ENCODE assay signal across 12 cellular contexts in the genomic region with DNA sequence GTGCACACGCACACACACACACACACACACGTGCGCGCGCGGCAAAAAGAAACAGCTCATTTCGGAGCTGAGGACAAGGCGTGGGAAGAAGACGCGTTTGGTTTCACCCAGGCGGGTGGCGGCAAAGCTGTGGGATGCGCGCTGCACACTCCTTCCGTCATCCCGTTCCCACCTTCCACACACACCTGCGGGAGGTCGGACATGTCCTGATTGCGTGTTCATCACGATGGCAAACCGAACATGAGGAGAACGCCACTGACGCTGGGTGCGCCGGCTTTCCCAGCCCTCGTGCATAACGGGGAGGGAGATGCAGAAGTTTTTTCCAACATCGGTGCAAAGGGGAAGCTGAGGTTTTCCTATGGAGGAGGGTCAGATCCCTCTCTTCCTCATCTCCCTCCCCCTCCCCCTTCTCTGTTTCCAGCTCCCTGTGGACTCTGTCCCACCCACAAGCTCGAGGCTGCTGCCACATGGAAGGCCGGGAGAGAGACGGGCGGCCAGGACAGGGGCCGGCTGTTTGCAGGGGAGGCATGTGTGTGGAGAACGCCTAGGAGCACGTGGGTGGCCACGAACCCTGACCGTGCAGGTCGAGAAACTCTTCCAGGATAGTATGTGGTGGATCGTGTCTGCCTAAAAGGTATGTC. TPM values are rescaled to one million over a fixed set of nuclear protein-coding genes. Genes with fewer than 3 reads are reported as not detected.
DNase-seq lines count a peak whose midpoint lies in the region; ATAC-seq and TF ChIP-seq lines count a peak whose summit lies in the region.
"Had no signal": no experiment of that assay in that cellular context is flagged by ENCODE, and none has a peak within 500 bp of the region (broad histone marks: within the 10 kb centered on the region; RNA-seq: fewer than 3 reads in every experiment).

No MANE protein-coding gene starts in this region.

- H3K4me3 Mint-ChIP-seq in HFFc6, result no peak overlapping the region
- H3K4me3 Mint-ChIP-seq: nephron progenitor cell had no signal

- no peaks in the 10 kb centered on the region for H3K27me3 ChIP-seq in BLaER1 treated with 17β-estradiol and CSF1 and Interleukin-3, amounts not matched to agents 10 nM and 100 nM
- H3K27me3 ChIP-seq in IMR-90 (ENCODE audit: control insufficient read depth, insufficient read depth, low read length) (no peaks in the 10 kb centered on the region), muscle layer of duodenum (ENCODE audit: low read depth, low read length) (no peaks in the 10 kb centered on the region)
- H3K27me3 ChIP-seq: SJCRH30 had no signal

- H3K23ac ChIP-seq in IMR-90 (ENCODE audit: low read depth, low read length), result no peak overlapping the region

- intact Hi-C loops in IMR-90 (cut with micrococcal nuclease), result no loop called here

- no peak overlapping the region for H4K5ac ChIP-seq in IMR-90 (ENCODE audit: low read depth, low read length)

- H2AK9ac ChIP-seq in IMR-90 (replicated peaks; ENCODE audit: low read depth, low read length, poor library complexity), result no peak overlapping the region

- H2AFZ ChIP-seq in IMR-90 (replicated peaks; ENCODE audit: low read length, poor library complexity), result no peak overlapping the region

- H3K56ac ChIP-seq in IMR-90 (ENCODE audit: extremely low read depth, insufficient read depth, low read length), result no peak overlapping the region

- no peak overlapping the region for H4K8ac ChIP-seq in IMR-90 (ENCODE audit: low read depth in 2 of 2, low read length in 2 of 2)

- ATAC-seq in IMR-90 (ENCODE audit: low read depth), result no peak
- no peak for ATAC-seq in GM18858 (IDR thresholded peaks at IDR 0.05; ENCODE audit: unreplicated experiment)

- TF ChIP-seq POLR2A in IMR-90 (IDR thresholded peaks at IDR 0.05; ENCODE audit: low read depth, low read length), result no peak

- peaks cover 25% of the 10 kb centered on the region for H3K4me1 Mint-ChIP-seq in HFFc6 (ENCODE audit: low read depth)

- H3K79me1 ChIP-seq in IMR-90 (ENCODE audit: low read depth in 1 of 2, low read length in 2 of 2), result peaks cover 0 to 19% of the 10 kb centered on the region in 2 experiments; a peak in 2 of 4 replicates

- H2BK5ac ChIP-seq in IMR-90 (ENCODE audit: low read depth, low read length, poor library complexity, severe bottlenecking), result no peak overlapping the region

- H2AK5ac ChIP-seq in IMR-90 (ENCODE audit: low read depth, low read length), result peak overlapping the region; percentile 85

- 0 out of 2 replicates have a peak overlapping the region, but pooled peaks have one; percentile 12 for H2BK120ac ChIP-seq in IMR-90 (ENCODE audit: low read depth, low read length)

- DNase-seq in IMR-90, result no peak
- DNase-seq in caudate nucleus (lab: John Stamatoyannopoulos, UW), result no peak
- DNase-seq in HFFc6, result no peak
- DNase-seq in NCI-H1105 treated with DMSO at 0.1 percent for 48 hours (lab: John Stamatoyannopoulos, UW), result no peak
- no peak for DNase-seq in SHP77 treated with DMSO at 0.1 percent for 48 hours (lab: John Stamatoyannopoulos, UW)
- DNase-seq: dermis blood vessel endothelial cell, NCI-H446, nephron progenitor cell, SJCRH30 had no signal

- no peak overlapping the region for H4K91ac ChIP-seq in IMR-90 (ENCODE audit: insufficient read depth, low read depth, low read length)

- H3K36me3 ChIP-seq in BLaER1 treated with 17β-estradiol and CSF1 and Interleukin-3, amounts not matched to agents 10 nM and 100 nM, result peaks cover 35 to 93% (median 80%) of the 10 kb centered on the region in 11 experiments; a peak in 21 of 22 replicates
- H3K36me3 ChIP-seq in IMR-90 (ENCODE audit: control insufficient read depth, insufficient read depth, low read length) (no peaks in the 10 kb centered on the region), muscle layer of duodenum (ENCODE audit: control insufficient read depth in 1 of 2, insufficient read depth in 2 of 2, low read length in 2 of 2) (no peaks in the 10 kb centered on the region)
- H3K36me3 ChIP-seq: SJCRH30 had no signal

- dilution Hi-C loops in IMR-90 (cut with HindIII; ENCODE audit: low sequenced_read_pairs, unreplicated experiment), result no loop called here

- no peaks in the 10 kb centered on the region for H3K36me3 Mint-ChIP-seq in HFFc6 (ENCODE audit: low read depth)

- H2BK20ac ChIP-seq in IMR-90 (ENCODE audit: low read depth, low read length), result no peak overlapping the region

- peak overlapping the region in 9 of 11 experiments; percentile 7 to 97 (median 85); a peak in 16 of 22 replicates for H3K4me2 ChIP-seq in BLaER1 treated with 17β-estradiol and CSF1 and Interleukin-3, amounts not matched to agents 10 nM and 100 nM
- H3K4me2 ChIP-seq in IMR-90 (ENCODE audit: low read depth, low read length), result no peak overlapping the region

- peak overlapping the region in 8 of 11 experiments; percentile 35 to 85 (median 64); a peak in 15 of 22 replicates for H3K27ac ChIP-seq in BLaER1 treated with 17β-estradiol and CSF1 and Interleukin-3, amounts not matched to agents 10 nM and 100 nM
- no peak overlapping the region for H3K27ac ChIP-seq in IMR-90 (ENCODE audit: insufficient read depth, low read length)
- peak overlapping the region; percentile 28 for H3K27ac ChIP-seq in caudate nucleus (ENCODE audit: low read depth, low read length)
- peak overlapping the region; percentile 17 for H3K27ac ChIP-seq in muscle layer of duodenum (ENCODE audit: low read length)
- H3K27ac ChIP-seq: SJCRH30 had no signal

- peaks cover 18% of the 10 kb centered on the region for H3K9me1 ChIP-seq in IMR-90 (ENCODE audit: insufficient read depth, low read length)

- peak overlapping the region; percentile 35; the same call in 1 of the 2 replicates for H3K4ac ChIP-seq in IMR-90 (ENCODE audit: low read depth, low read length)

- TF ChIP-seq CTCF in IMR-90 (conservative IDR thresholded peaks at IDR 0.05; ENCODE audit: low read depth, low read length) (no peak), HFFc6 (IDR thresholded peaks at IDR 0.05) (no peak)

- in situ Hi-C loops in IMR-90 (cut with MboI; ENCODE audit: low sequenced_read_pairs), result loop anchor here (25.0 kb wide), 1 partner anchor 650 kb away; no protein-coding TSS in a partner anchor

- H3K14ac ChIP-seq in IMR-90 (replicated peaks; ENCODE audit: low read depth, low read length), result no peak overlapping the region

- POLR2A ChIA-PET in IMR-90 (lab: Charles Lee; ENCODE audit: unreplicated experiment), result no interaction called here

- H3K18ac ChIP-seq in IMR-90 (ENCODE audit: low read depth, low read length), result peak overlapping the region; percentile 24; the same call in 1 of the 2 replicates

- no peak overlapping the region; the same call in 2 of the 3 replicates for H2BK15ac ChIP-seq in IMR-90 (ENCODE audit: low read depth, low read length)

- no peaks in the 10 kb centered on the region for H3K9me3 Mint-ChIP-seq in HFFc6

- WGBS in IMR-90 (ENCODE audit: extremely low coverage in 2 of 2, insufficient read length in 1 of 2), 2 experiments, result 69% methylated on average over 3 of the region's 39 CpGs; no CpG with 5 or more reads in 1 of the 2 experiments

- no peak overlapping the region for H3K27ac Mint-ChIP-seq in HFFc6
- H3K27ac Mint-ChIP-seq: nephron progenitor cell had no signal

- CTCF ChIA-PET in IMR-90 (lab: Yijun Ruan, JAX), result no interaction called here

- TF ChIP-seq RAD21 in IMR-90 (IDR thresholded peaks at IDR 0.05; ENCODE audit: low read length), result no peak

- BruUV-seq in IMR-90 (replicated peaks; lab: Mats Ljungman, UMichigan), result no TSS peak

- no peaks in the 10 kb centered on the region for H3K9me3 ChIP-seq in BLaER1 treated with 17β-estradiol and CSF1 and Interleukin-3, amounts not matched to agents 10 nM and 100 nM (replicated peaks in 1 of 11)
- H3K9me3 ChIP-seq in IMR-90 (ENCODE audit: control insufficient read depth, insufficient read depth, low read length), result no peaks in the 10 kb centered on the region
- no peaks in the 10 kb centered on the region for H3K9me3 ChIP-seq in muscle layer of duodenum (ENCODE audit: control insufficient read depth in 1 of 2, low read length in 2 of 2)
- H3K9me3 ChIP-seq: SJCRH30 had no signal

- peaks cover 4% of the 10 kb centered on the region for H3K27me3 Mint-ChIP-seq in HFFc6 (ENCODE audit: insufficient read depth)

- peaks cover 76 to 100% (median 100%) of the 10 kb centered on the region in 10 experiments for H3K4me1 ChIP-seq in BLaER1 treated with 17β-estradiol and CSF1 and Interleukin-3, amounts not matched to agents 10 nM and 100 nM
- peaks cover 23% of the 10 kb centered on the region for H3K4me1 ChIP-seq in IMR-90 (ENCODE audit: control insufficient read depth, insufficient read depth, low read length)
- peaks cover 24 to 25% of the 10 kb centered on the region in 2 donors for H3K4me1 ChIP-seq in muscle layer of duodenum (ENCODE audit: control insufficient read depth in 1 of 2, insufficient read depth in 2 of 2, low read length in 2 of 2)
- H3K4me1 ChIP-seq: SJCRH30 had no signal

- peaks cover 13 to 100% (median 86%) of the 10 kb centered on the region in 11 experiments; a peak in 17 of 22 replicates for H4K20me1 ChIP-seq in BLaER1 treated with 17β-estradiol and CSF1 and Interleukin-3, amounts not matched to agents 10 nM and 100 nM
- no peaks in the 10 kb centered on the region for H4K20me1 ChIP-seq in IMR-90 (ENCODE audit: insufficient read depth, low read length)

- peak overlapping the region in 6 of 11 experiments; percentile 8 to 50 (median 26); a peak in 7 of 22 replicates for H3K9ac ChIP-seq in BLaER1 treated with 17β-estradiol and CSF1 and Interleukin-3, amounts not matched to agents 10 nM and 100 nM
- H3K9ac ChIP-seq in IMR-90 (ENCODE audit: low read depth, low read length), result no peak overlapping the region

- peak overlapping the region in 3 of 10 experiments; percentile 6 to 38 (median 9); a peak in 3 of 20 replicates for H3K4me3 ChIP-seq in BLaER1 treated with 17β-estradiol and CSF1 and Interleukin-3, amounts not matched to agents 10 nM and 100 nM
- H3K4me3 ChIP-seq in IMR-90 (ENCODE audit: insufficient read depth, low read depth, low read length) (no peak overlapping the region), muscle layer of duodenum (ENCODE audit: low read depth in 1 of 2, low read length in 2 of 2) (no peak overlapping the region)
- H3K4me3 ChIP-seq: SJCRH30 had no signal

TF ChIP-seq in IMR-90, 13 proteins besides CTCF, POLR2A, EP300 and RAD21 (continues in another document):
- no peak for TF ChIP-seq RFX5 (IDR thresholded peaks at IDR 0.05; ENCODE audit: low read depth, low read length)
- no peak for TF ChIP-seq NFE2L2 (IDR thresholded peaks at IDR 0.05; ENCODE audit: low read depth, low read length)

RNA-seq across cellular contexts. Expression of a gene that starts 20.3 kb away (rescaled TPM):
- 0.90 and 1.4 TPM in 2 replicates for total RNA-seq in IMR-90 (2012; rRNA removed)
- polyA plus RNA-seq in IMR-90 (2012; rRNA removed), result 0.72 and 0.75 TPM in 2 replicates
- polyA plus RNA-seq in IMR-90 (2012; cell fraction: cytosol; rRNA removed), result 0.52 and 0.82 TPM in 2 replicates
- polyA plus RNA-seq in IMR-90 (2012; cell fraction: nucleus; rRNA removed; ENCODE audit: low replicate concordance), result 1.2 and 2.2 TPM in 2 replicates
- total RNA-seq in HFFc6 (2021; fragmentation: NEBNext Ultra II Directional; extraction: Animal tissue kit (Norgen Biotek cat#: 25700)), result under 1 TPM in 5 of 6 experiments, not detected in 1; 0.05 to 0.23 (median 0.12) TPM
